In genomic region chr14:69574266-69574953, GRCh38 we compare ENCODE assay signal across 8 cellular contexts. TPM values are rescaled to one million over a fixed set of nuclear protein-coding genes. Genes with fewer than 3 reads are reported as not detected.
DNase-seq lines count a peak whose midpoint lies in the region; ATAC-seq and TF ChIP-seq lines count a peak whose summit lies in the region.

CCDC177 (minus strand) TSS chr14:69574871; CDS start chr14:69573622, 1,249 bp downstream.

- H3K4me3 ChIP-seq in HEK293 (ENCODE audit: low read depth, low read length) (peak within 1 kb of the TSS; percentile 51), epithelial cell of proximal tubule (ENCODE audit: low read depth, low read length) (no peak within 1 kb of the TSS)
- H3K4me3 ChIP-seq in naive thymus-derived CD4-positive, alpha-beta T cell (ENCODE audit: low read length), result peak within 1 kb of the TSS; percentile 59

- intact Hi-C loops in naive thymus-derived CD4-positive, alpha-beta T cell (cut with micrococcal nuclease), result loop anchor here (1.0 to 5.0 kb wide), 3 partner anchors 312 to 445 kb away; partner anchors contain the start of gene GALNT16 (in 1 of the 2)

- no peaks in the 10 kb centered on the region for H3K36me3 Mint-ChIP-seq in naive thymus-derived CD4-positive, alpha-beta T cell
- H3K36me3 Mint-ChIP-seq in stimulated activated effector memory CD8-positive, alpha-beta T cell treated with anti-CD3 and anti-CD28 coated beads, Interleukin-12 subunit alpha, Interleukin-12 subunit beta, amount 100 ng/mL, for 72 hours, result no peaks in the 10 kb centered on the region

- ATAC-seq in naive thymus-derived CD4-positive, alpha-beta T cell, result peak; percentile 92
- ATAC-seq in stimulated activated effector memory CD8-positive, alpha-beta T cell treated with anti-CD3 and anti-CD28 coated beads, Interleukin-12 subunit alpha, Interleukin-12 subunit beta, amount 100 ng/mL, for 72 hours, result peak; percentile 80
- no peak for ATAC-seq in HG02571 (IDR thresholded peaks at IDR 0.05; ENCODE audit: unreplicated experiment)

- H3K27ac Mint-ChIP-seq in naive thymus-derived CD4-positive, alpha-beta T cell, result peak within 1 kb of the TSS in 2 of 9 donors; percentile 32 to 36
- no peak within 1 kb of the TSS for H3K27ac Mint-ChIP-seq in stimulated activated effector memory CD8-positive, alpha-beta T cell treated with anti-CD3 and anti-CD28 coated beads, Interleukin-12 subunit alpha, Interleukin-12 subunit beta, amount 100 ng/mL, for 72 hours

- peaks cover 5 to 15% (median 12%) of the 10 kb centered on the region in 7 donors for H3K4me1 Mint-ChIP-seq in naive thymus-derived CD4-positive, alpha-beta T cell
- H3K4me1 Mint-ChIP-seq in stimulated activated effector memory CD8-positive, alpha-beta T cell treated with anti-CD3 and anti-CD28 coated beads, Interleukin-12 subunit alpha, Interleukin-12 subunit beta, amount 100 ng/mL, for 72 hours, result peaks cover 11% of the 10 kb centered on the region

- peaks cover 47 to 82% (median 48%) of the 10 kb centered on the region in 5 donors for H3K27me3 Mint-ChIP-seq in naive thymus-derived CD4-positive, alpha-beta T cell

- H3K27me3 ChIP-seq in naive thymus-derived CD4-positive, alpha-beta T cell (ENCODE audit: control insufficient read depth in 2 of 2, insufficient read depth in 2 of 2, low read length in 2 of 2), result peaks cover 0 to 6% of the 10 kb centered on the region in 2 donors

- no peaks in the 10 kb centered on the region for H3K9me3 ChIP-seq in HEK293 (ENCODE audit: control insufficient read depth, insufficient read depth, low read depth, low read length)
- H3K9me3 ChIP-seq in naive thymus-derived CD4-positive, alpha-beta T cell (ENCODE audit: control insufficient read depth in 2 of 3, low read length in 3 of 3), result no peaks in the 10 kb centered on the region

- CTCF ChIA-PET in HEK293 (lab: Yijun Ruan, JAX), result interaction anchor here (0.6 to 4.7 kb wide), 28 partner anchors 10 to 1243 kb away, joined by 3 to 31 read pairs (median 4); partner anchors contain the start of gene ERH
- CTCF ChIA-PET in naive thymus-derived CD4-positive, alpha-beta T cell (lab: Charles Lee), result interaction anchor here (0.6 to 1.2 kb wide), 6 partner anchors 11 to 428 kb away, joined by 3 to 12 read pairs (median 4); no protein-coding TSS in a partner anchor

- POLR2A ChIA-PET in HEK293 (lab: Yijun Ruan, JAX), result interaction anchor here (0.5 to 1.3 kb wide), 3 partner anchors 32 to 39 kb away, joined by 3 to 6 read pairs (median 3); no protein-coding TSS in a partner anchor
- POLR2A ChIA-PET in naive thymus-derived CD4-positive, alpha-beta T cell (lab: Charles Lee), result interaction anchor here (0.7 kb wide), 3 partner anchors 64 to 1346 kb away, joined by 3 to 7 read pairs (median 7); no protein-coding TSS in a partner anchor

- H3K9me3 Mint-ChIP-seq in naive thymus-derived CD4-positive, alpha-beta T cell, result peaks cover 0 to 1% (median 0%) of the 10 kb centered on the region in 11 donors
- H3K9me3 Mint-ChIP-seq in stimulated activated effector memory CD8-positive, alpha-beta T cell treated with anti-CD3 and anti-CD28 coated beads, Interleukin-12 subunit alpha, Interleukin-12 subunit beta, amount 100 ng/mL, for 72 hours, result no peaks in the 10 kb centered on the region

- TF ChIP-seq CTCF in HEK293 (tag by site-specific recombination; IDR thresholded peaks at IDR 0.05), result peak; percentile 60
- TF ChIP-seq CTCF in epithelial cell of proximal tubule (conservative IDR thresholded peaks at IDR 0.05; ENCODE audit: low read depth, low read length), result peak; percentile 98

- H3K36me3 ChIP-seq in HEK293 (ENCODE audit: control insufficient read depth in 2 of 2, insufficient read depth in 1 of 2, low read length in 2 of 2), result no peaks in the 10 kb centered on the region
- H3K36me3 ChIP-seq in naive thymus-derived CD4-positive, alpha-beta T cell (ENCODE audit: control insufficient read depth in 2 of 3, insufficient read depth in 3 of 3, low read length in 3 of 3), result no peaks in the 10 kb centered on the region

- peak within 1 kb of the TSS; percentile 83 to 96 (median 87) for H3K4me3 Mint-ChIP-seq in naive thymus-derived CD4-positive, alpha-beta T cell
- peak within 1 kb of the TSS; percentile 68 for H3K4me3 Mint-ChIP-seq in stimulated activated effector memory CD8-positive, alpha-beta T cell treated with anti-CD3 and anti-CD28 coated beads, Interleukin-12 subunit alpha, Interleukin-12 subunit beta, amount 100 ng/mL, for 72 hours

- peaks cover 3% of the 10 kb centered on the region for H3K4me1 ChIP-seq in HEK293 (ENCODE audit: control insufficient read depth, insufficient read depth, low read length)
- peaks cover 9 to 16% of the 10 kb centered on the region in 2 donors for H3K4me1 ChIP-seq in naive thymus-derived CD4-positive, alpha-beta T cell (ENCODE audit: control insufficient read depth in 2 of 2, insufficient read depth in 2 of 2, low read length in 2 of 2)

- peak within 1 kb of the TSS; percentile 37; the same call in 1 of the 2 replicates for H3K27ac ChIP-seq in HEK293 (ENCODE audit: extremely low read depth, low read depth, low read length)
- H3K27ac ChIP-seq in naive thymus-derived CD4-positive, alpha-beta T cell (ENCODE audit: low read depth, low read length), result no peak within 1 kb of the TSS

- DNase-seq in AG20443 (ENCODE audit: low spot score) (peak; percentile 75), NCI-H748 (lab: John Stamatoyannopoulos, UW; ENCODE audit: unreplicated experiment) (peak; percentile 88), activated T-cell treated with anti-CD3 and anti-CD28 coated beads for 1 hour (ENCODE audit: low read depth) (peak; percentile 73), epithelial cell of proximal tubule (ENCODE audit: low read depth) (no peak)
- DNase-seq in naive thymus-derived CD4-positive, alpha-beta T cell, result peak; percentile 42 to 73 (median 66)
- peak; percentile 65 to 83 for DNase-seq in stimulated activated effector memory CD8-positive, alpha-beta T cell treated with anti-CD3 and anti-CD28 coated beads, Interleukin-12 subunit alpha, Interleukin-12 subunit beta, amount 100 ng/mL, for 72 hours (ENCODE audit: low spot score in 2 of 2)

TF ChIP-seq in HEK293, 187 proteins besides CTCF, POLR2A, EP300 and RAD21 (continues in another document):
- TF ChIP-seq ZNF473 (tag by site-specific recombination; IDR thresholded peaks at IDR 0.05), result no peak
- 0 out of 2 replicates have a peak, but pooled peaks have one; percentile 48 for TF ChIP-seq PATZ1 (tag by site-specific recombination; IDR thresholded peaks at IDR 0.05)
- no peak for TF ChIP-seq ZNF514 (tag by site-specific recombination; IDR thresholded peaks at IDR 0.05)
- no peak for TF ChIP-seq ZNF391 (tag by site-specific recombination; IDR thresholded peaks at IDR 0.05; ENCODE audit: borderline replicate concordance, low read depth)
- TF ChIP-seq ZNF138 (tag by site-specific recombination; IDR thresholded peaks at IDR 0.05; ENCODE audit: borderline replicate concordance), result no peak
- 0 out of 2 replicates have a peak, but pooled peaks have one; percentile 21 for TF ChIP-seq ZBTB48 (tag by site-specific recombination; IDR thresholded peaks at IDR 0.05)
- TF ChIP-seq ZFP69B (tag by site-specific recombination; IDR thresholded peaks at IDR 0.05), result no peak
- TF ChIP-seq ZNF266 (tag by site-specific recombination; IDR thresholded peaks at IDR 0.05; ENCODE audit: low read depth), result no peak
- no peak for TF ChIP-seq ZNF639 (tag by site-specific recombination; IDR thresholded peaks at IDR 0.05)

RNA-seq across cellular contexts. Expression of gene CCDC177, which starts in this region (rescaled TPM):
- total RNA-seq in epithelial cell of proximal tubule, result not detected in 2 replicates
- not detected for total RNA-seq in naive thymus-derived CD4-positive, alpha-beta T cell
- polyA plus RNA-seq in naive thymus-derived CD4-positive, alpha-beta T cell, result not detected

Comparison
In these comparisons a context has a peak if more than half of its experiments do, and no peak if none do; other contexts are left out.
1. Peak in DNase-seq, ATAC-seq and H3K4me3 ChIP-seq in naive thymus-derived CD4-positive, alpha-beta T cell; RNA of the gene not detected or under 1 TPM.